Comparison of ENCODE assay signal across 8 cellular contexts in the genomic region with DNA sequence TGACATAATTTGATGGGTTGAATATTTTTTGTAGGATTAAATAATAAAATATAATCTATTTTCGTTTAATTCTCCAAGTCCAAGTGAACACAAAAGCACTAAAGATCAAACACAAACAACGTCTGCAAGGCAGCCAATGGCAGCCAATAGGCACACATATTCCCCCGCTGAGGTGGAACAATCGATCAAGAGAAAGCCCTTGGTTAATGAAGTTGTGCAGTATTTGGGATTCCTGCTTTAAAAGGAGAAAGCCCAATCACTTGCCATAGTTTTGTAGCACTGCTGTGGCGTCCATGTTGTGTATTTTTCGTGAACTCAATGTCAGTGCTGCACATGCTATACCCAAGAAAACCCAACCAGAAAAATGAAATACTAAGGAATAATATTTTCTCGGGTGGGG. TPM values are rescaled to one million over a fixed set of nuclear protein-coding genes. Genes with fewer than 3 reads are reported as not detected.
DNase-seq lines count a peak whose midpoint lies in the region; ATAC-seq and TF ChIP-seq lines count a peak whose summit lies in the region.

No MANE protein-coding gene starts in this region.

- no peak overlapping the region for H2BK15ac ChIP-seq in H9 (ENCODE audit: low read depth, low read length)

- H3K27me3 ChIP-seq in A673 (replicated peaks; ENCODE audit: insufficient read depth, low read depth, low read length, poor library complexity) (no peaks in the 10 kb centered on the region), H9 (ENCODE audit: insufficient read depth, low read length) (no peaks in the 10 kb centered on the region)

- H3K36me3 ChIP-seq in A673 (ENCODE audit: insufficient read depth, low read length, poor library complexity, severe bottlenecking) = no peaks in the 10 kb centered on the region

- no peak overlapping the region for H4K91ac ChIP-seq in H9 (ENCODE audit: insufficient read length, low read depth, low read length)

- no peaks in the 10 kb centered on the region for H3K9me3 ChIP-seq in A673 (ENCODE audit: low read depth, low read length, poor library complexity, severe bottlenecking)
- H3K9me3 ChIP-seq in H9 (ENCODE audit: control insufficient read depth, low read depth, low read length) = no peaks in the 10 kb centered on the region

- BruUV-seq in A673 (replicated peaks; lab: Mats Ljungman, UMichigan) = TSS peak; percentile 71

- peak overlapping the region; percentile 79 for H3K4me3 ChIP-seq in A673 (ENCODE audit: low read depth, low read length, poor library complexity, severe bottlenecking)

- H2BK5ac ChIP-seq in H9 (ENCODE audit: insufficient read length, low read length) = no peak overlapping the region

- H4K20me1 ChIP-seq in H9 (ENCODE audit: control insufficient read depth, insufficient read depth, insufficient read length) = no peaks in the 10 kb centered on the region

- no peaks in the 10 kb centered on the region for H3K36me3 Mint-ChIP-seq in H9 (ENCODE audit: insufficient read depth in 1 of 3, low read depth in 3 of 3)
- H3K36me3 Mint-ChIP-seq in activated B cell treated with CpG ODN at 0.5 μM for 24 hours (ENCODE audit: low read depth) = peaks cover 30% of the 10 kb centered on the region

- peak overlapping the region; percentile 87 to 97; a peak in 3 of 5 replicates for H3K4me3 Mint-ChIP-seq in H9
- peak overlapping the region; percentile 99 for H3K4me3 Mint-ChIP-seq in activated B cell treated with CpG ODN at 0.5 μM for 24 hours

- H3K79me1 ChIP-seq in H9 (ENCODE audit: insufficient read depth, low read depth, low read length, poor library complexity, severe bottlenecking) = no peaks in the 10 kb centered on the region

- H3K23ac ChIP-seq in H9 (ENCODE audit: insufficient read length, low read depth, low read length) = no peak overlapping the region

- H3K4me1 ChIP-seq in A673 (ENCODE audit: insufficient read depth, low read length, poor library complexity, severe bottlenecking) (no peaks in the 10 kb centered on the region), H9 (ENCODE audit: insufficient read depth, low read length) (peaks cover 6% of the 10 kb centered on the region; the same call in 1 of the 2 replicates)

- POLR2A ChIA-PET in A673 (lab: Charles Lee; ENCODE audit: low non-redundant PET) (no interaction called here), activated B cell treated with CpG ODN at 0.5 μM for 24 hours (lab: Charles Lee) (interaction anchor here (0.6 to 3.8 kb wide), 4 partner anchors 12 to 1737 kb away, joined by 4 to 57 read pairs (median 7); partner anchors contain the start of gene PPM1A)

- no peak overlapping the region for H3K18ac ChIP-seq in H9 (ENCODE audit: insufficient read length, low read depth, low read length)

- H3T11ph ChIP-seq in H9 (ENCODE audit: low read length) = no peak overlapping the region

- intact Hi-C loops in A673 (cut with micrococcal nuclease; ENCODE audit: unreplicated experiment) (no loop called here), activated B cell treated with CpG ODN at 0.5 μM for 24 hours (cut with micrococcal nuclease) (loop anchor here (1.0 to 2.0 kb wide), 2 partner anchors 167 to 975 kb away; partner anchors contain the start of gene DAAM1)

- H4K8ac ChIP-seq in H9 (replicated peaks; ENCODE audit: insufficient read length, low read depth, low read length) = no peak overlapping the region

- H3K23me2 ChIP-seq in H9 (ENCODE audit: insufficient read length, low read depth, low read length, poor library complexity, severe bottlenecking) = peaks cover 7% of the 10 kb centered on the region

- H3K4me1 Mint-ChIP-seq in H9 = peaks cover 26% of the 10 kb centered on the region in 2 experiments
- peaks cover 49% of the 10 kb centered on the region for H3K4me1 Mint-ChIP-seq in activated B cell treated with CpG ODN at 0.5 μM for 24 hours

- peaks cover 8% of the 10 kb centered on the region for H3K27me3 Mint-ChIP-seq in H9 (ENCODE audit: low read depth)
- H3K27me3 Mint-ChIP-seq in activated B cell treated with CpG ODN at 0.5 μM for 24 hours = no peaks in the 10 kb centered on the region

- no peak for DNase-seq in A673 (ENCODE audit: low spot score)
- no peak for DNase-seq in H9
- DNase-seq in activated B cell treated with CpG ODN at 0.5 μM for 24 hours = no peak
- peak; percentile 38 for DNase-seq in medulla oblongata (ENCODE audit: extremely low spot score)
- no peak for DNase-seq in nucleus accumbens (lab: John Stamatoyannopoulos, UW)

- H3K27ac Mint-ChIP-seq in H9 = no peak overlapping the region
- H3K27ac Mint-ChIP-seq in activated B cell treated with CpG ODN at 0.5 μM for 24 hours = no peak overlapping the region

- H3K27ac ChIP-seq in A673 (ENCODE audit: low read depth, low read length, poor library complexity, severe bottlenecking) (no peak overlapping the region), H9 (ENCODE audit: insufficient read length, low read depth, low read length) (no peak overlapping the region)

- TF ChIP-seq CTCF in A673 (conservative IDR thresholded peaks at IDR 0.05; ENCODE audit: low read depth, low read length) (no peak), H9 (conservative IDR thresholded peaks at IDR 0.05) (no peak), activated B cell treated with CpG ODN at 0.5 μM for 24 hours (IDR thresholded peaks at IDR 0.05) (no peak)

- H2BK20ac ChIP-seq in H9 (ENCODE audit: low read depth, low read length, poor library complexity, severe bottlenecking) = no peak overlapping the region

- ATAC-seq in activated B cell treated with CpG ODN at 0.5 μM for 24 hours (ENCODE audit: low read depth) = no peak
- no peak for ATAC-seq in GM21576 (IDR thresholded peaks at IDR 0.05; ENCODE audit: unreplicated experiment)
- no peak for ATAC-seq in GM19023 (IDR thresholded peaks at IDR 0.05; ENCODE audit: unreplicated experiment)
- no peak for ATAC-seq in HG02642 (IDR thresholded peaks at IDR 0.05; ENCODE audit: poor library complexity, unreplicated experiment)

- H3K79me2 ChIP-seq in H9 (ENCODE audit: insufficient read depth, low read length) = no peaks in the 10 kb centered on the region

- H3K4me2 ChIP-seq in H9 (ENCODE audit: insufficient read depth, insufficient read length, low read length) = peak overlapping the region; percentile 97

- H2AFZ ChIP-seq in H9 (ENCODE audit: low read length) = no peak overlapping the region

- no peak overlapping the region for H2BK120ac ChIP-seq in H9 (ENCODE audit: low read depth, low read length, poor library complexity, severe bottlenecking)

- no peaks in the 10 kb centered on the region for H3K9me3 Mint-ChIP-seq in H9
- H3K9me3 Mint-ChIP-seq in activated B cell treated with CpG ODN at 0.5 μM for 24 hours = no peaks in the 10 kb centered on the region

- CTCF ChIA-PET in A673 (lab: Charles Lee) (no interaction called here), activated B cell treated with CpG ODN at 0.5 μM for 24 hours (lab: Charles Lee) (interaction anchor here (3.0 kb wide), 1 partner anchor 19 kb away, joined by 28 read pairs; no protein-coding TSS in a partner anchor)

- no peak overlapping the region for H4K5ac ChIP-seq in H9 (ENCODE audit: insufficient read length, low read depth, low read length)

- no peak overlapping the region for H2BK12ac ChIP-seq in H9 (ENCODE audit: insufficient read length, low read depth, low read length)

- H2AK5ac ChIP-seq in H9 (ENCODE audit: insufficient read length, low read length) = no peak overlapping the region

- H3K56ac ChIP-seq in H9 (ENCODE audit: insufficient read length, low read depth, low read length) = no peak overlapping the region

- no peak overlapping the region for H3K14ac ChIP-seq in H9 (ENCODE audit: insufficient read depth, low read length)

- H3K9ac ChIP-seq in H9 (ENCODE audit: extremely low read depth, insufficient read length, low read length) = peak overlapping the region; percentile 17

- no peak overlapping the region for H3K4ac ChIP-seq in H9 (ENCODE audit: low read depth, low read length)

- WGBS in H9 (ENCODE audit: extremely low coverage, insufficient read length, low lambda C conversion rate) = no CpG with 5 or more reads among the region's 7 CpGs

RNA-seq across cellular contexts. Expression of gene DHRS7, which starts 1.5 kb away (rescaled TPM):
- total RNA-seq in A673 (2021) (16.3 and 17.9 TPM in 2 replicates), H9 (2021) (25.2 and 27.7 TPM in 2 replicates), activated B cell treated with CpG ODN at 0.5 μM for 24 hours (41.5 and 47.1 TPM in 2 replicates)
